Comparison of ENCODE assay signal across 1 cellular context in the genomic region with DNA sequence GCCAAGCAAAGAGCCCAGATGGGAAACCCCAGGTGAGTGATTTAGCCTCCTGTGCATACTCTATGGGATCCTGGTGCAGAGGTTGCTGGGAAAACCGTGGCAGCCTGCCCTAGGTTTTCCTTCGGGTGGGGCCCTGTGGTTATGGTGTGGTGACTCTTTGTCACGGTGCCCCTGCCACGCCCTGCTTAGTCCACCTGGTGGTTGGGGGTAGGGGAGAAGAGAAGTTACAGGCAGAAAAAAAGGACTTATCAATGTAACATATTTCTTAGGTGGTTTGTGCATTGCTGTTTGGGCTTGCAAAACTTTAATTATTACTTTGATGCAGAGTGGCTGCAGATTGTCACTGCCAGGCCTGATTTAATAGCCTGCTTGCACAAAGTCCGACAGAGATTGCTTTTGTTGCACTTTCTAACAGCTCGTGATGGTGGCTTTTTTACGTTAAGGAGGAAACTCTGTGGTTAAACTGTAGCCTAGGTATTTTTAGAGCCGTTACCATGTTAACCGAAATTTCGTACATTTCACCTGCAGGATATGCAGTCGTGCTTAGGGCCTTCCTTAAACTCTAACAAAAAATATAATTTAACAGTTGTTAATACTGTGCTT.
TF ChIP-seq lines count a peak whose summit lies in the region.

No MANE protein-coding gene starts in this region.

TF ChIP-seq in SK-N-SH treated with all-trans-retinoic acid at 6 μM for 48 hours, 23 proteins besides CTCF, POLR2A, EP300 and RAD21 (continued from another document):
- TF ChIP-seq, protein P1, sequence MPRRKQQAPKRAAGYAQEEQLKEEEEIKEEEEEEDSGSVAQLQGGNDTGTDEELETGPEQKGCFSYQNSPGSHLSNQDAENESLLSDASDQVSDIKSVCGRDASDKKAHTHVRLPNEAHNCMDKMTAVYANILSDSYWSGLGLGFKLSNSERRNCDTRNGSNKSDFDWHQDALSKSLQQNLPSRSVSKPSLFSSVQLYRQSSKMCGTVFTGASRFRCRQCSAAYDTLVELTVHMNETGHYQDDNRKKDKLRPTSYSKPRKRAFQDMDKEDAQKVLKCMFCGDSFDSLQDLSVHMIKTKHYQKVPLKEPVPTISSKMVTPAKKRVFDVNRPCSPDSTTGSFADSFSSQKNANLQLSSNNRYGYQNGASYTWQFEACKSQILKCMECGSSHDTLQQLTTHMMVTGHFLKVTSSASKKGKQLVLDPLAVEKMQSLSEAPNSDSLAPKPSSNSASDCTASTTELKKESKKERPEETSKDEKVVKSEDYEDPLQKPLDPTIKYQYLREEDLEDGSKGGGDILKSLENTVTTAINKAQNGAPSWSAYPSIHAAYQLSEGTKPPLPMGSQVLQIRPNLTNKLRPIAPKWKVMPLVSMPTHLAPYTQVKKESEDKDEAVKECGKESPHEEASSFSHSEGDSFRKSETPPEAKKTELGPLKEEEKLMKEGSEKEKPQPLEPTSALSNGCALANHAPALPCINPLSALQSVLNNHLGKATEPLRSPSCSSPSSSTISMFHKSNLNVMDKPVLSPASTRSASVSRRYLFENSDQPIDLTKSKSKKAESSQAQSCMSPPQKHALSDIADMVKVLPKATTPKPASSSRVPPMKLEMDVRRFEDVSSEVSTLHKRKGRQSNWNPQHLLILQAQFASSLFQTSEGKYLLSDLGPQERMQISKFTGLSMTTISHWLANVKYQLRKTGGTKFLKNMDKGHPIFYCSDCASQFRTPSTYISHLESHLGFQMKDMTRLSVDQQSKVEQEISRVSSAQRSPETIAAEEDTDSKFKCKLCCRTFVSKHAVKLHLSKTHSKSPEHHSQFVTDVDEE (CRISPR knock-in tag; IDR thresholded peaks at IDR 0.05), result no peak
- TF ChIP-seq ZNF565 (CRISPR knock-in tag; conservative IDR thresholded peaks at IDR 0.05; ENCODE audit: low read depth) (no peak), ARNTL (CRISPR knock-in tag; IDR thresholded peaks at IDR 0.05; ENCODE audit: borderline replicate concordance, low read depth) (no peak), ZFP3 (CRISPR knock-in tag; IDR thresholded peaks at IDR 0.05) (no peak), OSR1 (CRISPR knock-in tag; IDR thresholded peaks at IDR 0.05) (no peak), ZNF70 (CRISPR knock-in tag; IDR thresholded peaks at IDR 0.05) (no peak), GLIS3 (CRISPR knock-in tag; IDR thresholded peaks at IDR 0.05) (no peak)
